ENCODE assay signal across 8 cellular contexts in the genomic region with DNA sequence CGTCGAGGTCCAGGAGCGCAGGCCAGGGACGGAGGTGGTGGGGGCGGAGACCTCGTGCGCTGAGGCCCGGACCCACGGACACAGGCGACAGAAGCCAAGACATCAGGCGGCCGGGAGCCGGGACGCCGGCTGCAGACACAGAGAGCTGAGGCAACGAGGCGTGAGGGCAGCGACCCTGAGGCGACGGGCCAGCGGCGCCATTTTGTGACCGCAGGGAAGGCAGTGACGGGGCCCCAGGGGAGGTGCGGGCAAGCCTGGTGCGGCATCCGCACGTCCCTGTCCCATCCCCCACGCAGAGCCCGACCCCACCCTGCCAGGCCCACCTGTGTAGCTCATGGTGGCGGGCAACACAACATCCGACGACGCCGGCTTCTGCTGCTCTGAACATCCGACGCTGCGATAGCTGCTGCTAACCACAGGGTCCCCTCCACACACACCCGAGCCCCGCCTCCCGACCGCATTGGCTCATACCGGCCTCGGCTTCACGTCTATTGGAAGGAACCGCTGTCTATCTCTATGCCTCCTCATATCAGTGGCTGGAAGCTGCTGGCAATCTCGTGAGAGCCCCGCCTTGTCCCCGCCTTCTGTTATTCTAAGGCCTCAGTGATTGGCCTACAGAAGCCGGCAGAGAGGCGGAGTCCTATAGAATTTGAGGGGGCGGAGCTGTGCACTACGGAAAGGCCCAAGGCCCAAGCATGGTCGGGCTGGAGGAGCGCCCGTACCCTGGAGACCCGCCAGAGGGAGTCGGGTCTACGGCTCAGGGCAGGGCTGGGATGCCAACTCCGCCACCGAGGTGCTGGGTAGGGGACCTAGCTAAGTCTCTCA. TPM values are rescaled to one million over a fixed set of nuclear protein-coding genes. Genes with fewer than 3 reads are reported as not detected.
DNase-seq lines count a peak whose midpoint lies in the region; ATAC-seq, FAIRE-seq and TF ChIP-seq lines count a peak whose summit lies in the region.

A gene with protein sequence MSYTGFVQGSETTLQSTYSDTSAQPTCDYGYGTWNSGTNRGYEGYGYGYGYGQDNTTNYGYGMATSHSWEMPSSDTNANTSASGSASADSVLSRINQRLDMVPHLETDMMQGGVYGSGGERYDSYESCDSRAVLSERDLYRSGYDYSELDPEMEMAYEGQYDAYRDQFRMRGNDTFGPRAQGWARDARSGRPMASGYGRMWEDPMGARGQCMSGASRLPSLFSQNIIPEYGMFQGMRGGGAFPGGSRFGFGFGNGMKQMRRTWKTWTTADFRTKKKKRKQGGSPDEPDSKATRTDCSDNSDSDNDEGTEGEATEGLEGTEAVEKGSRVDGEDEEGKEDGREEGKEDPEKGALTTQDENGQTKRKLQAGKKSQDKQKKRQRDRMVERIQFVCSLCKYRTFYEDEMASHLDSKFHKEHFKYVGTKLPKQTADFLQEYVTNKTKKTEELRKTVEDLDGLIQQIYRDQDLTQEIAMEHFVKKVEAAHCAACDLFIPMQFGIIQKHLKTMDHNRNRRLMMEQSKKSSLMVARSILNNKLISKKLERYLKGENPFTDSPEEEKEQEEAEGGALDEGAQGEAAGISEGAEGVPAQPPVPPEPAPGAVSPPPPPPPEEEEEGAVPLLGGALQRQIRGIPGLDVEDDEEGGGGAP (minus strand): TSS at position 401 of the 825 bp plus-strand sequence. CDS start 65 bp downstream, at position 336.

- peak within 1 kb of the TSS; percentile 32 to 86 for H4K8ac ChIP-seq in IMR-90 (ENCODE audit: low read depth in 2 of 2, low read length in 2 of 2)

- peak within 1 kb of the TSS; percentile 3; the same call in 1 of the 3 replicates for H2BK15ac ChIP-seq in IMR-90 (ENCODE audit: low read depth, low read length)

- H3K23ac ChIP-seq in IMR-90 (ENCODE audit: low read depth, low read length), result peak within 1 kb of the TSS; percentile 77

- H3K27ac ChIP-seq in IMR-90 (ENCODE audit: insufficient read depth, low read length) (peak within 1 kb of the TSS; percentile 85), endothelial cell of umbilical vein (ENCODE audit: insufficient read depth, low read depth, low read length) (peak within 1 kb of the TSS; percentile 62)

- no peak within 1 kb of the TSS for H2BK20ac ChIP-seq in IMR-90 (ENCODE audit: low read depth, low read length)

- peak within 1 kb of the TSS; percentile 86 for H3K14ac ChIP-seq in IMR-90 (replicated peaks; ENCODE audit: low read depth, low read length)

- H3K79me1 ChIP-seq in IMR-90 (ENCODE audit: low read depth in 1 of 2, low read length in 2 of 2), result peaks cover 0 to 39% of the 10 kb centered on the region in 2 experiments; a peak in 2 of 4 replicates

- no peaks in the 10 kb centered on the region for H3K27me3 ChIP-seq in IMR-90 (ENCODE audit: control insufficient read depth, insufficient read depth, low read length)
- H3K27me3 ChIP-seq in endothelial cell of umbilical vein (ENCODE audit: control insufficient read depth in 2 of 2, insufficient read depth in 2 of 2, low read length in 2 of 2), result no peaks in the 10 kb centered on the region

- CTCF ChIA-PET in IMR-90 (lab: Yijun Ruan, JAX), result interaction anchor here (0.6 to 1.7 kb wide), 9 partner anchors 7 to 137 kb away, joined by 3 to 7 read pairs (median 3); no protein-coding TSS in a partner anchor
- CTCF ChIA-PET in endothelial cell of umbilical vein (lab: Charles Lee), result interaction anchor here (0.6 to 4.9 kb wide), 29 partner anchors 9 to 692 kb away, joined by 3 to 124 read pairs (median 4); a partner anchor contains a TSS

- TF ChIP-seq RAD21 in IMR-90 (IDR thresholded peaks at IDR 0.05; ENCODE audit: low read length), result peak; percentile 65

- no TSS peak for BruUV-seq in IMR-90 (replicated peaks; lab: Mats Ljungman, UMichigan)
- BruUV-seq in endothelial cell of umbilical vein (replicated peaks; lab: Mats Ljungman, UMichigan), result TSS peak; percentile 32

- peaks cover 47% of the 10 kb centered on the region for H3K79me2 ChIP-seq in endothelial cell of umbilical vein (ENCODE audit: control insufficient read depth, insufficient read depth, low read length)

- 0% methylated on average over 20 of the region's 61 CpGs; no CpG with 5 or more reads in 1 of the 2 experiments for WGBS in IMR-90 (ENCODE audit: extremely low coverage in 2 of 2, insufficient read length in 1 of 2), 2 experiments

- peaks cover 13% of the 10 kb centered on the region for H3K4me1 ChIP-seq in IMR-90 (ENCODE audit: control insufficient read depth, insufficient read depth, low read length)
- peaks cover 14% of the 10 kb centered on the region for H3K4me1 ChIP-seq in endothelial cell of umbilical vein (ENCODE audit: control insufficient read depth, extremely low read depth, insufficient read depth, low read length)

- H2AK5ac ChIP-seq in IMR-90 (ENCODE audit: low read depth, low read length), result peak within 1 kb of the TSS; percentile 46

- FAIRE-seq in endothelial cell of umbilical vein (lab: Jason Lieb, UNC), result peak; percentile 100

- ATAC-seq in GM21528 (IDR thresholded peaks at IDR 0.05; ENCODE audit: low FRiP score, unreplicated experiment), result peak; percentile 90
- peak; percentile 95 for ATAC-seq in IMR-90 (ENCODE audit: low read depth)

- H4K5ac ChIP-seq in IMR-90 (ENCODE audit: low read depth, low read length), result peak within 1 kb of the TSS; percentile 30

- peak within 1 kb of the TSS; percentile 35; the same call in 1 of the 2 replicates for H2BK120ac ChIP-seq in IMR-90 (ENCODE audit: low read depth, low read length)

- TF ChIP-seq CTCF in IMR-90 (conservative IDR thresholded peaks at IDR 0.05; ENCODE audit: low read depth, low read length), result peak; percentile 71
- TF ChIP-seq CTCF in endothelial cell of umbilical vein (IDR thresholded peaks at IDR 0.05; ENCODE audit: extremely low read depth in 1 of 2, insufficient read depth in 1 of 2, low read depth in 1 of 2, low read length in 2 of 2), result peak; percentile 76 to 90

- peak within 1 kb of the TSS; percentile 82 for H3K9ac ChIP-seq in IMR-90 (ENCODE audit: low read depth, low read length)
- peak within 1 kb of the TSS; percentile 78 for H3K9ac ChIP-seq in endothelial cell of umbilical vein (replicated peaks; ENCODE audit: extremely low read depth, insufficient read depth, low read length)

- H3K18ac ChIP-seq in IMR-90 (ENCODE audit: low read depth, low read length), result peak within 1 kb of the TSS; percentile 38

- H3K9me1 ChIP-seq in IMR-90 (ENCODE audit: insufficient read depth, low read length), result peaks cover 13% of the 10 kb centered on the region
- H3K9me1 ChIP-seq in endothelial cell of umbilical vein (replicated peaks; ENCODE audit: control insufficient read depth, extremely low read depth, insufficient read depth, low read length), result no peaks in the 10 kb centered on the region

- in situ Hi-C loops in IMR-90 (cut with MboI; ENCODE audit: low sequenced_read_pairs), result loop anchor here (25.0 kb wide), 1 partner anchor 769 kb away; a partner anchor contains a TSS

- H3K4me2 ChIP-seq in IMR-90 (ENCODE audit: low read depth, low read length) (peak within 1 kb of the TSS; percentile 96), endothelial cell of umbilical vein (ENCODE audit: insufficient read depth, low read length) (peak within 1 kb of the TSS; percentile 85)

- intact Hi-C loops in IMR-90 (cut with micrococcal nuclease), result loop anchor here (1.0 to 10.0 kb wide), 4 partner anchors 27 to 244 kb away; a partner anchor contains a TSS
- intact Hi-C loops in endothelial cell of umbilical vein (cut with micrococcal nuclease), result loop anchor here (1.0 to 5.0 kb wide), 9 partner anchors 14 to 311 kb away; a partner anchor contains a TSS

- H3K4me3 ChIP-seq in IMR-90 (ENCODE audit: insufficient read depth, low read depth, low read length), result peak within 1 kb of the TSS; percentile 69
- H3K4me3 ChIP-seq in endothelial cell of umbilical vein (replicated peaks in 1 of 3; ENCODE audit: insufficient read depth in 1 of 3, low read depth in 1 of 3, low read length in 3 of 3), result peak within 1 kb of the TSS; percentile 72 to 85 (median 85)

- H3K56ac ChIP-seq in IMR-90 (ENCODE audit: extremely low read depth, insufficient read depth, low read length), result peak within 1 kb of the TSS; percentile 37; the same call in 1 of the 2 replicates

- TF ChIP-seq POLR2A in IMR-90 (IDR thresholded peaks at IDR 0.05; ENCODE audit: low read depth, low read length) (peak; percentile 90), endothelial cell of umbilical vein (IDR thresholded peaks at IDR 0.05; ENCODE audit: low read depth, low read length) (peak; percentile 93)

- peak within 1 kb of the TSS; percentile 99 for H2AK9ac ChIP-seq in IMR-90 (replicated peaks; ENCODE audit: low read depth, low read length, poor library complexity)

- H2AFZ ChIP-seq in IMR-90 (replicated peaks; ENCODE audit: low read length, poor library complexity) (peak within 1 kb of the TSS; percentile 93), endothelial cell of umbilical vein (ENCODE audit: low read depth, low read length) (peak within 1 kb of the TSS; percentile 60)

- peaks cover 5% of the 10 kb centered on the region; the same call in 1 of the 2 replicates for H3K9me3 ChIP-seq in IMR-90 (ENCODE audit: control insufficient read depth, insufficient read depth, low read length)
- no peaks in the 10 kb centered on the region for H3K9me3 ChIP-seq in endothelial cell of umbilical vein (replicated peaks; ENCODE audit: control insufficient read depth, insufficient read depth, low read length)

- dilution Hi-C loops in IMR-90 (cut with HindIII; ENCODE audit: low sequenced_read_pairs, unreplicated experiment) (no loop called here), endothelial cell of umbilical vein (cut with MboI; ENCODE audit: extremely low pct_ligation_motif_present, low sequenced_read_pairs) (no loop called here)

- POLR2A ChIA-PET in IMR-90 (lab: Charles Lee; ENCODE audit: unreplicated experiment) (interaction anchor here (0.7 to 1.3 kb wide), 3 partner anchors 14 to 39 kb away, joined by 3 to 4 read pairs (median 4); no protein-coding TSS in a partner anchor), endothelial cell of umbilical vein (lab: Charles Lee) (interaction anchor here (0.5 to 2.5 kb wide), 10 partner anchors 9 to 251 kb away, joined by 3 to 13 read pairs (median 4); a partner anchor contains a TSS)

- peak within 1 kb of the TSS; percentile 85 for H2BK5ac ChIP-seq in IMR-90 (ENCODE audit: low read depth, low read length, poor library complexity, severe bottlenecking)

- H4K20me1 ChIP-seq in IMR-90 (ENCODE audit: insufficient read depth, low read length) (peaks cover 61% of the 10 kb centered on the region), endothelial cell of umbilical vein (replicated peaks; ENCODE audit: control insufficient read depth, extremely low read depth, insufficient read depth, low read length) (no peaks in the 10 kb centered on the region)

- peaks cover 19% of the 10 kb centered on the region for H3K36me3 ChIP-seq in IMR-90 (ENCODE audit: control insufficient read depth, insufficient read depth, low read length)
- peaks cover 5 to 16% of the 10 kb centered on the region in 2 experiments for H3K36me3 ChIP-seq in endothelial cell of umbilical vein (ENCODE audit: control insufficient read depth in 2 of 2, extremely low read depth in 1 of 2, insufficient read depth in 2 of 2, low read length in 2 of 2)

- H3K4ac ChIP-seq in IMR-90 (ENCODE audit: low read depth, low read length), result peak within 1 kb of the TSS; percentile 88

- DNase-seq in DMS153 (lab: John Stamatoyannopoulos, UW), result peak; percentile 99
- DNase-seq in IMR-90, result peak; percentile 100
- DNase-seq in OCI-M1 (lab: John Stamatoyannopoulos, UW), result peak; percentile 100
- peak; percentile 98 for DNase-seq in activated T-cell treated with anti-CD3 and anti-CD28 coated beads for 24 hours (ENCODE audit: low read depth)
- peak; percentile 100 for DNase-seq in endothelial cell of umbilical vein (ENCODE audit: low read depth, low spot score)
- DNase-seq in midbrain (lab: John Stamatoyannopoulos, UW), result peak; percentile 98
- peak; percentile 94 to 96 for DNase-seq in stimulated activated CD8-positive, alpha-beta memory T cell treated with anti-CD3 and anti-CD28 coated beads, Interleukin-2, amount 100 ng/mL, for 1 hour (ENCODE audit: low read depth in 2 of 2)

- peak within 1 kb of the TSS; percentile 57 for H4K91ac ChIP-seq in IMR-90 (ENCODE audit: insufficient read depth, low read depth, low read length)

RNA-seq across cellular contexts. Expression of the gene that starts here (rescaled TPM):
- total RNA-seq in IMR-90 (2012; rRNA removed), result 40.8 and 44.6 TPM in 2 replicates
- polyA plus RNA-seq in IMR-90 (2012; rRNA removed), result 41.0 and 43.1 TPM in 2 replicates
- polyA plus RNA-seq in IMR-90 (2012; cell fraction: cytosol; rRNA removed), result 18.5 and 19.3 TPM in 2 replicates
- 207 and 357 TPM in 2 replicates for polyA plus RNA-seq in IMR-90 (2012; cell fraction: nucleus; rRNA removed; ENCODE audit: low replicate concordance)
- total RNA-seq in endothelial cell of umbilical vein, result 95.4 and 99.6 TPM in 2 replicates
- 63.9 and 65.1 TPM in 2 replicates for polyA plus RNA-seq in endothelial cell of umbilical vein
- 22.1 and 25.7 TPM in 2 replicates for polyA plus RNA-seq in endothelial cell of umbilical vein (2011; cell fraction: cytosol; rRNA removed)
- polyA plus RNA-seq in endothelial cell of umbilical vein (2011; cell fraction: nucleus; rRNA removed), result 338 and 395 TPM in 2 replicates
- 54.2 and 64.3 TPM in 2 replicates for polyA plus RNA-seq in endothelial cell of umbilical vein (2012)
- 107 and 112 TPM in 2 replicates for polyA minus RNA-seq in endothelial cell of umbilical vein
- 31.2 TPM for polyA minus RNA-seq in endothelial cell of umbilical vein (2011; cell fraction: cytosol; rRNA and poly(A)+ RNA removed)
- 119 and 124 TPM in 2 replicates for polyA minus RNA-seq in endothelial cell of umbilical vein (2011; cell fraction: nucleus; rRNA and poly(A)+ RNA removed)

Comparison
In these comparisons a context has a peak if more than half of its experiments do, and no peak if none do; other contexts are left out.
1. Peak in every context shown above with its lines: DNase-seq, ATAC-seq, H3K4me3 ChIP-seq and H3K27ac ChIP-seq.